Comparison of ENCODE assay signal across 14 cellular contexts in genomic region chr3:72683068-72683467, GRCh38.
DNase-seq lines count a peak whose midpoint lies in the region; ATAC-seq and TF ChIP-seq lines count a peak whose summit lies in the region.
"Had no signal": no experiment of that assay in that cellular context is flagged by ENCODE, and none has a peak within 500 bp of the region (broad histone marks: within the 10 kb centered on the region; RNA-seq: fewer than 3 reads in every experiment).

No MANE protein-coding gene starts in this region.

- no peaks in the 10 kb centered on the region for H3K27me3 ChIP-seq in GM06990 (replicated peaks; ENCODE audit: control insufficient read depth, insufficient read depth, low read length)
- H3K27me3 ChIP-seq in tibial nerve, result no peaks in the 10 kb centered on the region

- H3K4me1 ChIP-seq in tibial nerve, result peaks cover 0 to 3% (median 0%) of the 10 kb centered on the region in 4 donors
- H3K4me1 ChIP-seq: lower lobe of right lung had no signal

- TF ChIP-seq CTCF in GM06990 (IDR thresholded peaks at IDR 0.05; ENCODE audit: insufficient read depth, low read length, poor library complexity, severe bottlenecking) (no peak), tibial nerve (IDR thresholded peaks at IDR 0.05) (no peak)

- no peak overlapping the region for H3K4me3 ChIP-seq in GM06990 (replicated peaks; ENCODE audit: low read depth, low read length)
- H3K4me3 ChIP-seq in tibial nerve, result no peak overlapping the region
- H3K4me3 ChIP-seq: lower lobe of right lung had no signal

- WGBS in tibial nerve, 2 donors, result 70 to 88% methylated on average over 3 of the region's 3 CpGs

- H3K27ac ChIP-seq in tibial nerve, result no peak overlapping the region
- H3K27ac ChIP-seq: lower lobe of right lung, WERI-Rb-1 had no signal

- H3K4me1 Mint-ChIP-seq in T-helper 17 cell, result peaks cover 11% of the 10 kb centered on the region
- peaks cover 6% of the 10 kb centered on the region for H3K4me1 Mint-ChIP-seq in activated naive CD8-positive, alpha-beta T cell treated with anti-CD3 and anti-CD28 coated beads for 36 hours

- no peak for TF ChIP-seq EP300 in tibial nerve (IDR thresholded peaks at IDR 0.05)

- H3K9me3 Mint-ChIP-seq in activated naive CD8-positive, alpha-beta T cell treated with anti-CD3 and anti-CD28 coated beads for 36 hours, result peaks cover 2% of the 10 kb centered on the region

- peak; percentile 65 for DNase-seq in GM06990 (ENCODE audit: extremely low read depth, insufficient read length)
- peak; percentile 52 for DNase-seq in NCI-H774 (lab: John Stamatoyannopoulos, UW)
- no peak for DNase-seq in T-helper 17 cell
- DNase-seq in tibial nerve (ENCODE audit: low spot score in 2 of 2), result no peak
- no peak for DNase-seq in activated naive CD8-positive, alpha-beta T cell treated with anti-CD3 and anti-CD28 coated beads for 36 hours
- DNase-seq in stimulated activated CD4-positive, alpha-beta T cell treated with anti-CD3 and anti-CD28 coated beads, Interleukin-4, amount 100 ng/mL, for 4 hours, result no peak
- DNase-seq: activated naive CD4-positive, alpha-beta T cell treated with Interleukin-2 at 50 U/mL for 16 hours; foreskin melanocyte; KG1; lower lobe of right lung; WERI-Rb-1 had no signal

- no peak for TF ChIP-seq POLR2A in tibial nerve (IDR thresholded peaks at IDR 0.05)

- H3K36me3 ChIP-seq in GM06990 (ENCODE audit: control insufficient read depth, insufficient read depth, low read length) (no peaks in the 10 kb centered on the region), tibial nerve (no peaks in the 10 kb centered on the region)
- H3K36me3 ChIP-seq: lower lobe of right lung, WERI-Rb-1 had no signal

- H3K27me3 Mint-ChIP-seq in T-helper 17 cell, result peaks cover 11% of the 10 kb centered on the region
- H3K27me3 Mint-ChIP-seq in activated naive CD8-positive, alpha-beta T cell treated with anti-CD3 and anti-CD28 coated beads for 36 hours, result no peaks in the 10 kb centered on the region

- no peak overlapping the region for H3K4me3 Mint-ChIP-seq in T-helper 17 cell
- no peak overlapping the region for H3K4me3 Mint-ChIP-seq in activated naive CD8-positive, alpha-beta T cell treated with anti-CD3 and anti-CD28 coated beads for 36 hours
- H3K4me3 Mint-ChIP-seq: B cell had no signal

- peak; percentile 49 for ATAC-seq in GM19397 (IDR thresholded peaks at IDR 0.05; ENCODE audit: unreplicated experiment)
- peak; percentile 54 for ATAC-seq in HG03378 (IDR thresholded peaks at IDR 0.05; ENCODE audit: unreplicated experiment)
- ATAC-seq in T-helper 17 cell, result no peak
- ATAC-seq: lower lobe of right lung had no signal

- H3K27ac Mint-ChIP-seq in T-helper 17 cell, result no peak overlapping the region
- no peak overlapping the region for H3K27ac Mint-ChIP-seq in activated naive CD8-positive, alpha-beta T cell treated with anti-CD3 and anti-CD28 coated beads for 36 hours
- H3K27ac Mint-ChIP-seq: B cell had no signal

- H3K9me3 ChIP-seq in T-helper 17 cell (ENCODE audit: control insufficient read depth, low read length, poor library complexity, severe bottlenecking) (no peaks in the 10 kb centered on the region), tibial nerve (peaks cover 0 to 7% (median 0%) of the 10 kb centered on the region in 4 donors)
- H3K9me3 ChIP-seq: lower lobe of right lung had no signal

- no peaks in the 10 kb centered on the region for H3K36me3 Mint-ChIP-seq in T-helper 17 cell (ENCODE audit: low read depth)
- peaks cover 4% of the 10 kb centered on the region for H3K36me3 Mint-ChIP-seq in activated naive CD8-positive, alpha-beta T cell treated with anti-CD3 and anti-CD28 coated beads for 36 hours

Comparison
In these comparisons a context has a peak if more than half of its experiments do, and no peak if none do; other contexts are left out.
1. DNase-seq: peak in GM06990 (single experiment) and NCI-H774 (single experiment); none in T-helper 17 cell (0 of 3), tibial nerve (0 of 2), activated naive CD8-positive, alpha-beta T cell treated with anti-CD3 and anti-CD28 coated beads for 36 hours (single experiment) and stimulated activated CD4-positive, alpha-beta T cell treated with anti-CD3 and anti-CD28 coated beads, Interleukin-4, amount 100 ng/mL, for 4 hours (0 of 2).